ENCODE assay signal across 17 cellular contexts in the genomic region with DNA sequence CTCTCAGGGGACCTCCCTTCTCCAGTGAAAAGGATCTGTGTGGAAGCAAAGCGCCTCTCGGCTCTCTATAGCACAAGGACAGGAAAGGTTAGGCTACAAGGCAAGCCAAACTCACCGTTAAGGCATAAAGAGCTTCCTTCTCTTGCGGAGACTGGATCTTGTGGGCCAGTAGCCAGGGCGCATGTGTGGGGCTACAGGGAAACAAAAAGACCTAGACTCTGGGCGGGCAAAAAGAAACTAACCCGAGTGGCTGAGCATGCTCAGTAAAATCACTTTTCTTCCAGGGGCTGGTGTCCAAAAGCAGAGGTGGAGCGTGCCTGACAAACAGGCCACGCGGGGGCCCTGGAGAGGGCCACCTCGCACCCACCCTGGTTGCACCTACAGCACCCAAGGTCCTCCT. TPM values are rescaled to one million over a fixed set of nuclear protein-coding genes. Genes with fewer than 3 reads are reported as not detected.
DNase-seq lines count a peak whose midpoint lies in the region; ATAC-seq and TF ChIP-seq lines count a peak whose summit lies in the region.
"Had no signal": no experiment of that assay in that cellular context is flagged by ENCODE, and none has a peak within 500 bp of the region (broad histone marks: within the 10 kb centered on the region; RNA-seq: fewer than 3 reads in every experiment).

No MANE protein-coding gene starts in this region.

- H3K4me1 Mint-ChIP-seq in MCF 10A (ENCODE audit: insufficient read depth, unreplicated experiment): peaks cover 21% of the 10 kb centered on the region

- no peaks in the 10 kb centered on the region for H3K9me3 Mint-ChIP-seq in MCF 10A (ENCODE audit: unreplicated experiment)
- H3K9me3 Mint-ChIP-seq: HFFc6 had no signal

- no peaks in the 10 kb centered on the region for H3K27me3 ChIP-seq in breast epithelium
- no peaks in the 10 kb centered on the region for H3K27me3 ChIP-seq in mammary epithelial cell (ENCODE audit: insufficient read depth, low read length)
- no peaks in the 10 kb centered on the region for H3K27me3 ChIP-seq in lower lobe of right lung (ENCODE audit: low read depth)
- H3K27me3 ChIP-seq in sigmoid colon: no peaks in the 10 kb centered on the region
- no peaks in the 10 kb centered on the region for H3K27me3 ChIP-seq in osteoblast (ENCODE audit: insufficient read depth, low read length)

- peak overlapping the region; percentile 78 to 86 for H3K27ac ChIP-seq in breast epithelium
- H3K27ac ChIP-seq in mammary epithelial cell (ENCODE audit: insufficient read depth, low read depth, low read length): no peak overlapping the region
- peak overlapping the region; percentile 69 for H3K27ac ChIP-seq in lower lobe of right lung
- H3K27ac ChIP-seq in sigmoid colon: no peak overlapping the region
- H3K27ac ChIP-seq in osteoblast (ENCODE audit: low read depth, low read length): no peak overlapping the region
- H3K27ac ChIP-seq: HL-60 had no signal

- H3K4me3 ChIP-seq in breast epithelium: peak overlapping the region in 2 of 3 donors; percentile 21 to 36
- H3K4me3 ChIP-seq in mammary epithelial cell (replicated peaks in 1 of 3; ENCODE audit: insufficient read depth in 1 of 3, low read depth in 2 of 3, low read length in 3 of 3): no peak overlapping the region
- H3K4me3 ChIP-seq in lower lobe of right lung: peak overlapping the region; percentile 31
- H3K4me3 ChIP-seq in sigmoid colon: no peak overlapping the region
- H3K4me3 ChIP-seq in osteoblast (ENCODE audit: insufficient read depth, low read length): no peak overlapping the region

- in situ Hi-C loops in mammary epithelial cell (cut with MboI; ENCODE audit: low sequenced_read_pairs in 2 of 2): no loop called here

- POLR2A ChIA-PET in MCF 10A (lab: Yijun Ruan, JAX): no interaction called here

- peaks cover 0 to 19% of the 10 kb centered on the region in 2 donors for H3K4me1 ChIP-seq in breast epithelium
- H3K4me1 ChIP-seq in mammary epithelial cell (ENCODE audit: insufficient read depth, low read length): peaks cover 53% of the 10 kb centered on the region
- H3K4me1 ChIP-seq in lower lobe of right lung: peaks cover 69% of the 10 kb centered on the region
- H3K4me1 ChIP-seq in sigmoid colon: peaks cover 0 to 18% (median 5%) of the 10 kb centered on the region in 4 donors
- H3K4me1 ChIP-seq in osteoblast (ENCODE audit: insufficient read depth, low read length): peaks cover 5% of the 10 kb centered on the region

- no TSS peak for BruUV-seq in MCF 10A (replicated peaks; lab: Mats Ljungman, UMichigan)
- BruUV-seq in mammary epithelial cell (replicated peaks; lab: Mats Ljungman, UMichigan): no TSS peak

- peak in 1 of 2 donors; percentile 68 for DNase-seq in breast epithelium (ENCODE audit: low spot score in 2 of 2)
- no peak for DNase-seq in MCF 10A (ENCODE audit: unreplicated experiment)
- no peak for DNase-seq in mammary epithelial cell
- no peak for DNase-seq in lower lobe of right lung
- DNase-seq in sigmoid colon: no peak
- no peak for DNase-seq in osteoblast (ENCODE audit: insufficient read length, low spot score, missing footprints)
- DNase-seq in DMS 273 treated with DMSO at 0.1 percent for 48 hours (lab: John Stamatoyannopoulos, UW): no peak
- no peak for DNase-seq in NCI-H2196 treated with DMSO at 0.1 percent for 48 hours (lab: John Stamatoyannopoulos, UW; ENCODE audit: unreplicated experiment)
- DNase-seq: DMS79 treated with DMSO at 0.1 percent for 48 hours, GOT3, HFFc6, KG1, NCI-H1092 treated with DMSO at 0.1 percent for 48 hours, NCI-H1694, PC-3 had no signal

- H2AFZ ChIP-seq in mammary epithelial cell (ENCODE audit: low read depth, low read length): peak overlapping the region; percentile 8
- no peak overlapping the region for H2AFZ ChIP-seq in osteoblast (ENCODE audit: low read length)

- intact Hi-C loops in breast epithelium (cut with DNase I; ENCODE audit: low total_unique reads): no loop called here
- intact Hi-C loops in MCF 10A (cut with micrococcal nuclease): no loop called here
- intact Hi-C loops in mammary epithelial cell (cut with micrococcal nuclease): no loop called here
- intact Hi-C loops in lower lobe of right lung (cut with DNase I): no loop called here
- intact Hi-C loops in sigmoid colon (cut with DNase I): no loop called here

- TF ChIP-seq EP300 in sigmoid colon (IDR thresholded peaks at IDR 0.05): no peak

- H3K27me3 Mint-ChIP-seq in MCF 10A (ENCODE audit: insufficient read depth, unreplicated experiment): no peaks in the 10 kb centered on the region

- no peak overlapping the region for H3K27ac Mint-ChIP-seq in MCF 10A (ENCODE audit: low read depth, unreplicated experiment)
- H3K27ac Mint-ChIP-seq: HFFc6 had no signal

- CTCF ChIA-PET in MCF 10A (lab: Yijun Ruan, JAX): interaction anchor here (0.5 kb wide), 1 partner anchor 111 kb away, joined by 3 read pairs; no protein-coding TSS in a partner anchor
- CTCF ChIA-PET in mammary epithelial cell (lab: Charles Lee; ENCODE audit: low non-redundant PET): interaction anchor here (0.6 kb wide), 1 partner anchor 12 kb away, joined by 5 read pairs; no protein-coding TSS in a partner anchor

- WGBS in mammary epithelial cell (ENCODE audit: low coverage, missing lambda C conversion rate): 34% methylated on average over 5 of the region's 11 CpGs
- WGBS in sigmoid colon, 2 donors: 93 to 95% methylated on average over 11 of the region's 11 CpGs

- H3K36me3 ChIP-seq in breast epithelium (no peaks in the 10 kb centered on the region), mammary epithelial cell (ENCODE audit: insufficient read depth, low read length) (peaks cover 5% of the 10 kb centered on the region), lower lobe of right lung (peaks cover 72% of the 10 kb centered on the region), sigmoid colon (peaks cover 24 to 65% (median 41%) of the 10 kb centered on the region in 4 donors), osteoblast (ENCODE audit: insufficient read depth, low read length) (peaks cover 18% of the 10 kb centered on the region)

- H3K36me3 Mint-ChIP-seq in MCF 10A (ENCODE audit: insufficient read depth, unreplicated experiment): peaks cover 44% of the 10 kb centered on the region

- no peak overlapping the region for H3K4me3 Mint-ChIP-seq in MCF 10A (ENCODE audit: unreplicated experiment)
- H3K4me3 Mint-ChIP-seq: HFFc6 had no signal

- dilution Hi-C loops in mammary epithelial cell (cut with HindIII; ENCODE audit: low sequenced_read_pairs): no loop called here

- no peak overlapping the region for H3K9ac ChIP-seq in mammary epithelial cell (ENCODE audit: insufficient read depth, low read length)

- no peaks in the 10 kb centered on the region for H3K9me3 ChIP-seq in breast epithelium
- H3K9me3 ChIP-seq in mammary epithelial cell (replicated peaks; ENCODE audit: insufficient read depth, low read length): no peaks in the 10 kb centered on the region
- no peaks in the 10 kb centered on the region for H3K9me3 ChIP-seq in lower lobe of right lung
- no peaks in the 10 kb centered on the region for H3K9me3 ChIP-seq in sigmoid colon
- H3K9me3 ChIP-seq in osteoblast (ENCODE audit: low read depth, low read length): no peaks in the 10 kb centered on the region

- H3K79me2 ChIP-seq in mammary epithelial cell (ENCODE audit: insufficient read depth, low read length) (peaks cover 8% of the 10 kb centered on the region), osteoblast (ENCODE audit: insufficient read depth, low read length) (peaks cover 7% of the 10 kb centered on the region)

- TF ChIP-seq POLR2A in breast epithelium (IDR thresholded peaks at IDR 0.05) (no peak), sigmoid colon (IDR thresholded peaks at IDR 0.05) (no peak)

- no peak for TF ChIP-seq CTCF in breast epithelium (IDR thresholded peaks at IDR 0.05)
- no peak for TF ChIP-seq CTCF in MCF 10A (IDR thresholded peaks at IDR 0.05; ENCODE audit: unreplicated experiment)
- no peak for TF ChIP-seq CTCF in mammary epithelial cell (conservative IDR thresholded peaks at IDR 0.05 in 1 of 2, IDR thresholded peaks at IDR 0.05 in 1 of 2; ENCODE audit: extremely low read depth in 1 of 2, insufficient read depth in 1 of 2, low read depth in 1 of 2, low read length in 2 of 2)
- no peak for TF ChIP-seq CTCF in lower lobe of right lung (IDR thresholded peaks at IDR 0.05)
- TF ChIP-seq CTCF in sigmoid colon (IDR thresholded peaks at IDR 0.05): no peak
- no peak for TF ChIP-seq CTCF in osteoblast (IDR thresholded peaks at IDR 0.05; ENCODE audit: extremely low read depth, low read depth, low read length)

- H3K4me2 ChIP-seq in mammary epithelial cell (ENCODE audit: insufficient read depth, low read depth, low read length) (no peak overlapping the region), osteoblast (ENCODE audit: insufficient read depth, low read length) (no peak overlapping the region)

- peak; percentile 38 to 39 for ATAC-seq in lower lobe of right lung
- ATAC-seq: PC-3, Right ventricle myocardium inferior had no signal

- H4K20me1 ChIP-seq in mammary epithelial cell (ENCODE audit: insufficient read depth, low read length): no peaks in the 10 kb centered on the region
- peaks cover 12% of the 10 kb centered on the region for H4K20me1 ChIP-seq in osteoblast (ENCODE audit: insufficient read depth, low read length)

RNA-seq across cellular contexts. Expression of gene GGA2, which starts 16.1 kb away (rescaled TPM):
- total RNA-seq in breast epithelium (10 to 100 TPM; 42.9 to 72.0 (median 61.9) TPM), MCF 10A (2022) (22.2 and 40.9 TPM in 2 replicates), mammary epithelial cell (10 to 100 TPM; 29.2 to 33.2 TPM), lower lobe of right lung (204 TPM), sigmoid colon (10 to 100 TPM; 29.1 to 55.7 (median 34.7) TPM), osteoblast (18.1 and 26.2 TPM in 2 replicates)
- polyA plus RNA-seq in mammary epithelial cell (11.5 TPM), sigmoid colon (10 to 100 TPM; 13.2 to 36.1 (median 15.3) TPM)
- 40.6 TPM for polyA minus RNA-seq in mammary epithelial cell

RNA-seq across cellular contexts. Expression of gene COG7, which starts 41.2 kb away (rescaled TPM):
- total RNA-seq in breast epithelium (10 to 100 TPM; 12.8 to 31.6 (median 29.2) TPM), MCF 10A (2022) (10.0 and 16.7 TPM in 2 replicates), mammary epithelial cell (10 to 100 TPM; 19.2 to 20.8 TPM), lower lobe of right lung (21.3 TPM), sigmoid colon (10 to 100 TPM; 12.0 to 25.5 (median 13.9) TPM), osteoblast (17.0 and 20.9 TPM in 2 replicates)
- polyA plus RNA-seq in mammary epithelial cell (20.1 TPM), sigmoid colon (10 to 100 TPM; 17.4 to 26.0 (median 19.4) TPM)
- polyA minus RNA-seq in mammary epithelial cell: 12.4 TPM

Comparison
In these comparisons a context has a peak if more than half of its experiments do, and no peak if none do; other contexts are left out.
1. H3K27ac ChIP-seq: peak in breast epithelium (2 of 2) and lower lobe of right lung (single experiment); none in mammary epithelial cell (single experiment), sigmoid colon (0 of 4) and osteoblast (single experiment).
2. H3K4me3 ChIP-seq: peak in breast epithelium (2 of 3) and lower lobe of right lung (single experiment); none in mammary epithelial cell (0 of 3), sigmoid colon (0 of 4) and osteoblast (single experiment).